In the genomic region with DNA sequence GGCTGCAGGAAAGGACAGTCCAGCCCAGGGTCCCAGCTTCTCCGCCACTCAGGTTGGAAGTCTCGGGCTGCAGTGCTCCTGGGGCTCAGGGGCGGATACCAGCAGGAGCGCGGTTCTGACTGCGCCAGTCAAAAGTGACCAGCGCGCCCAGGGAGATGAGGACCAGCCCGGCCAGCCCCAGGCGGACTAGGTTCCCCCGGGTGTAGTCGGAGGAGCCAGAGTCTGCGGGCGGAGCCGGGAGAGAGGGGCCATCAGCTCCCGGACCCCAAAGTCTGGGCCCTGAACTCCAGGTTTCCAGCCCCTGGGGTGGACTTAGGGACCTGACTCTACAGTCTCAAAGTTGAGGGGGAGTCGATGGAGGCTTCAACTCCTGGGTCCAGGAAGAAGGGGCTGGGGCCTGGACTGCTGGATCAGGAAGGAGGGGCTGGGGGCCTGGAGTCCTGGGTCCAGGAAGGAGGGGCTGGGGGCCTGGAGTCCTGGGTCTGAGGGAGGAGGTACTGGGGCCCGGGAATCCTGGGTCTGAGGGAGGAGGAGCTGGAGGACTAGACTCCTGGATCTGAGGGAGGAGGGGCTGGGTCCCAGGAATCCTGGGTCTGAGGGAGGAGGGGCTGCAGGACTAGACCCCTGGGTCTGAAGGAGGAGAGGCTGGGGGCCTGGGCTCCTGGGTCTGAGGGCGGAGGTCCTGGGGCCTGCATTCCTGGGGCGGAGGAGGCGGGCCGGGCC, we compare ENCODE assay signal across 1 cellular context.
TF ChIP-seq lines count a peak whose summit lies in the region.

No MANE protein-coding gene starts in this region.

TF ChIP-seq in IMR-90, 13 proteins besides CTCF, POLR2A, EP300 and RAD21:
- TF ChIP-seq MAFK (IDR thresholded peaks at IDR 0.05; ENCODE audit: low read depth, low read length): no peak
- TF ChIP-seq NFE2L2 (IDR thresholded peaks at IDR 0.05; ENCODE audit: low read depth, low read length): no peak
- TF ChIP-seq, protein P1, sequence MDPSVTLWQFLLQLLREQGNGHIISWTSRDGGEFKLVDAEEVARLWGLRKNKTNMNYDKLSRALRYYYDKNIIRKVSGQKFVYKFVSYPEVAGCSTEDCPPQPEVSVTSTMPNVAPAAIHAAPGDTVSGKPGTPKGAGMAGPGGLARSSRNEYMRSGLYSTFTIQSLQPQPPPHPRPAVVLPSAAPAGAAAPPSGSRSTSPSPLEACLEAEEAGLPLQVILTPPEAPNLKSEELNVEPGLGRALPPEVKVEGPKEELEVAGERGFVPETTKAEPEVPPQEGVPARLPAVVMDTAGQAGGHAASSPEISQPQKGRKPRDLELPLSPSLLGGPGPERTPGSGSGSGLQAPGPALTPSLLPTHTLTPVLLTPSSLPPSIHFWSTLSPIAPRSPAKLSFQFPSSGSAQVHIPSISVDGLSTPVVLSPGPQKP (IDR thresholded peaks at IDR 0.05; ENCODE audit: borderline replicate concordance, low read depth, low read length): no peak
- no peak for TF ChIP-seq RCOR1 (IDR thresholded peaks at IDR 0.05; ENCODE audit: insufficient replicate concordance, low read length)
- TF ChIP-seq MXI1 (IDR thresholded peaks at IDR 0.05; ENCODE audit: borderline replicate concordance, low read depth, low read length): no peak
- TF ChIP-seq FOS (IDR thresholded peaks at IDR 0.05; ENCODE audit: low read depth, low read length): no peak
- TF ChIP-seq, protein P2, sequence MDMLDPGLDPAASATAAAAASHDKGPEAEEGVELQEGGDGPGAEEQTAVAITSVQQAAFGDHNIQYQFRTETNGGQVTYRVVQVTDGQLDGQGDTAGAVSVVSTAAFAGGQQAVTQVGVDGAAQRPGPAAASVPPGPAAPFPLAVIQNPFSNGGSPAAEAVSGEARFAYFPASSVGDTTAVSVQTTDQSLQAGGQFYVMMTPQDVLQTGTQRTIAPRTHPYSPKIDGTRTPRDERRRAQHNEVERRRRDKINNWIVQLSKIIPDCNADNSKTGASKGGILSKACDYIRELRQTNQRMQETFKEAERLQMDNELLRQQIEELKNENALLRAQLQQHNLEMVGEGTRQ (IDR thresholded peaks at IDR 0.05; ENCODE audit: low read depth, low read length): no peak
